In the genomic region with DNA sequence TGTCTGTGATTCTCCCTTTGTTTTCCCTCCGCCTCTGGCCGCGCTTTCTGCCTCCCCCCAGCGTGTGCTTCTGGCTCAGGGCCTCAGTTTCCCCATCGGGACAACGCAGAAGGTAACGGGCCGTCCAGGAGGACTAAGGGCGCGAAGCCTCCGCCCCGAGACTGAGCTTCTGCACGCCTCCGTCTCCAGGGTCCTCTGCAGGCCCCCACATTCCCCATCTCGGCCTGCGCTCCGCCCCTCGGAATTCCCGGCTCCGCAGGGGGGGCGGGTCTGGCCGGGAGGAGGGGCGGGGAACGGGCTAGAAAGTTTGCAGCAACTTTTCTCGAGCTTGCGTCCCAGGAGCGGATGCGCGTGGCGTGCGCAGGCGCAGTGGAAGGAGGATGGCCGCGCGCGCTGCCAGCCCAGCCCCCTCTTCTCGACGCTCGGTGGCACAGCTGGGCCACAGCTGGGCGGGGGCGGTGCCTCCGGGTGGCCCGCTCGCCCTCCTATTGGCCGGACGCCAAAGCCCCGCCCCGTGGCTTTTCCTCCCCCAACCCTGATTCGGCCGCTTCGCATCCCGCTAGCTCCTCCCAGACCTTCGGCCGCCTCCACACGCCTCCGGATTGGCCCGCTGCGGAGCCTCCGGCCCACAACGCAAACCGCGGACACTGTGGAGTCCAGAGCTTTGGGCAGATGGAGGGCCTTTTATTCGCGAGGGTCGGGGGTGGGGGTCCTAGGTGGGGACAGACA, we compare ENCODE assay signal across 8 cellular contexts. TPM values are rescaled to one million over a fixed set of nuclear protein-coding genes. Genes with fewer than 3 reads are reported as not detected.
DNase-seq lines count a peak whose midpoint lies in the region; ATAC-seq and TF ChIP-seq lines count a peak whose summit lies in the region.

A gene (minus strand): TSS at position 199 of the 729 bp plus-strand sequence. CDS start 408 bp downstream, outside the sequence.

- H3K27me3 Mint-ChIP-seq in T-cell, result peaks cover 8 to 20% of the 10 kb centered on the region in 2 donors
- H3K27me3 Mint-ChIP-seq in progenitor cell of endocrine pancreas, result no peaks in the 10 kb centered on the region

- peak within 1 kb of the TSS; percentile 65 for H3K4me3 ChIP-seq in GM12864 (ENCODE audit: low read depth, low read length)

- intact Hi-C loops in left cardiac atrium (cut with DNase I), result loop anchor here (5.0 kb wide), 1 partner anchor 52 kb away; no protein-coding TSS in a partner anchor

- DNase-seq in GM12864 (ENCODE audit: low read depth), result peak; percentile 87
- DNase-seq in NCI-H1417 (lab: John Stamatoyannopoulos, UW), result peak; percentile 94 to 98 (median 97)
- peak; percentile 73 to 94 (median 86) for DNase-seq in T-cell
- DNase-seq in amniotic epithelial cell (ENCODE audit: low read depth), result peak; percentile 94
- DNase-seq in left cardiac atrium, result peak; percentile 98
- peak; percentile 96 for DNase-seq in progenitor cell of endocrine pancreas (ENCODE audit: low spot score, unreplicated experiment)
- DNase-seq in ureter (ENCODE audit: low spot score), result peak; percentile 99

- H3K27ac Mint-ChIP-seq in T-cell (peak within 1 kb of the TSS; percentile 76 to 86), progenitor cell of endocrine pancreas (peak within 1 kb of the TSS; percentile 100)

- ATAC-seq in HG02678 (IDR thresholded peaks at IDR 0.05; ENCODE audit: unreplicated experiment), result peak; percentile 59
- peak; percentile 64 to 71 (median 66) for ATAC-seq in T-cell (replicated peaks in 1 of 4)
- ATAC-seq in left cardiac atrium, result peak; percentile 58 to 71

- H3K4me3 Mint-ChIP-seq in T-cell, result peak within 1 kb of the TSS; percentile 81 to 90 (median 84)
- peak within 1 kb of the TSS; percentile 97 for H3K4me3 Mint-ChIP-seq in progenitor cell of endocrine pancreas (ENCODE audit: low read depth)

- POLR2A ChIA-PET in T-cell (lab: Charles Lee), result interaction anchor here in 1 of 2 donors (0.6 kb wide), 1 partner anchor 25 kb away, joined by 6 read pairs; no protein-coding TSS in a partner anchor

- CTCF ChIA-PET in T-cell (lab: Charles Lee), result interaction anchor here (0.5 to 3.1 kb wide), 22 partner anchors 8 to 1071 kb away, joined by 3 to 61 read pairs (median 7); a partner anchor contains a TSS

- H3K4me1 Mint-ChIP-seq in T-cell (peaks cover 9 to 20% (median 11%) of the 10 kb centered on the region in 3 donors), progenitor cell of endocrine pancreas (ENCODE audit: low read depth) (peaks cover 25% of the 10 kb centered on the region)

- H3K9me3 Mint-ChIP-seq in T-cell (no peaks in the 10 kb centered on the region), progenitor cell of endocrine pancreas (ENCODE audit: low read depth) (no peaks in the 10 kb centered on the region)

- no peak for TF ChIP-seq CTCF in GM12864 (IDR thresholded peaks at IDR 0.05; ENCODE audit: low read depth, low read length, missing control alignments)
- TF ChIP-seq CTCF in progenitor cell of endocrine pancreas (IDR thresholded peaks at IDR 0.05; ENCODE audit: unreplicated experiment), result no peak

- no peaks in the 10 kb centered on the region for H3K36me3 Mint-ChIP-seq in T-cell
- peaks cover 9% of the 10 kb centered on the region for H3K36me3 Mint-ChIP-seq in progenitor cell of endocrine pancreas (ENCODE audit: insufficient read depth)

RNA-seq across cellular contexts. Expression of the gene that starts here (rescaled TPM):
- 1 to 10 TPM in 3 of 5 donors, under 1 TPM in 2; 0.89 to 2.1 (median 1.3) TPM for total RNA-seq in T-cell
- total RNA-seq in left cardiac atrium, result 10 to 100 TPM; 15.6 to 21.1 TPM
- total RNA-seq in progenitor cell of endocrine pancreas, result 36.9 and 42.3 TPM in 2 replicates
- total RNA-seq in ureter, result 18.1 TPM

Comparison
In these comparisons a context has a peak if more than half of its experiments do, and no peak if none do; other contexts are left out.
1. Peak in every context shown above with its lines: DNase-seq, ATAC-seq and H3K4me3 ChIP-seq.